Comparison of ENCODE assay signal across 27 cellular contexts in the genomic region with DNA sequence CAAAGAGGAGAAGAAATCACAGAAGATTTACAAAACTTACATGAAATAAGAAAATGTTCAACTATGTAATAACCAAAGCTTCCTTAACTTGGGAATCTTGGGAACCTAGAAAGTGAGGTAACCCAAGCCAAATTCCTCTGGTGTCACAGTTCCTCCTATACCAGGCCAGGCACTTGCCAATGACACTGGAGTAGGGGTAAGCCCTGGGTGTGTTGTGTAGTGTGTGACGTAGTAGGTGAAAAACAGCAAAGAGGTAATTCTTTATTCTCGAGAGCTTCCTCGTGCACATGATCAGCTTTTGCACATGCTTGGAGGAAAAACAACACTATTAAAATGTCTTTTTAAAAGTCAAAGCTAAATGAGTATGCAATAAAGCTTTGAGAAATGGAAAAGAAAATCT.
DNase-seq lines count a peak whose midpoint lies in the region; ATAC-seq and TF ChIP-seq lines count a peak whose summit lies in the region.
"Had no signal": no experiment of that assay in that cellular context is flagged by ENCODE, and none has a peak within 500 bp of the region (broad histone marks: within the 10 kb centered on the region; RNA-seq: fewer than 3 reads in every experiment).

No MANE protein-coding gene starts in this region.

- H3K27me3 Mint-ChIP-seq in activated T-cell treated with anti-CD3 and anti-CD28 coated beads, Interleukin-2, amount 50 U/mL, for 72 hours (ENCODE audit: low read depth): no peaks in the 10 kb centered on the region
- no peaks in the 10 kb centered on the region for H3K27me3 Mint-ChIP-seq in Caco-2 (ENCODE audit: insufficient read depth, unreplicated experiment)
- H3K27me3 Mint-ChIP-seq: activated naive CD8-positive, alpha-beta T cell treated with anti-CD3 and anti-CD28 coated beads, Interleukin-2, amount 10 ng/mL, durations not matched to agents 7 days and 5 days; dendritic cell treated with granulocyte-macrophage colony-stimulating factor and Interleukin-4, amounts not matched to agents 40 ng/mL and 50 ng/mL, for 4 days; natural killer cell treated with Interleukin-12 subunit alpha and Interleukin-12 subunit beta and Interleukin-15 and Interleukin-18, amount 100 ng/mL, for 72 hours had no signal

- no peaks in the 10 kb centered on the region for H3K36me3 ChIP-seq in left lung
- peaks cover 0 to 2% of the 10 kb centered on the region in 2 donors for H3K36me3 ChIP-seq in stomach smooth muscle (ENCODE audit: control insufficient read depth in 2 of 2, insufficient read depth in 2 of 2, low read length in 2 of 2)
- H3K36me3 ChIP-seq in Caco-2 (ENCODE audit: control insufficient read depth, insufficient read depth, low read length): no peaks in the 10 kb centered on the region
- H3K36me3 ChIP-seq: cardiac muscle cell, gastrocnemius medialis had no signal

- H3K4me1 ChIP-seq in left lung (no peaks in the 10 kb centered on the region), stomach smooth muscle (ENCODE audit: control insufficient read depth, insufficient read depth, low read length) (peaks cover 35% of the 10 kb centered on the region), Caco-2 (no peaks in the 10 kb centered on the region)
- H3K4me1 ChIP-seq: gastrocnemius medialis had no signal

- POLR2A ChIA-PET in Caco-2 (lab: Charles Lee): no interaction called here

- no peak overlapping the region for H3K4me3 ChIP-seq in left lung
- H3K4me3 ChIP-seq in stomach smooth muscle (ENCODE audit: low read length in 2 of 2): no peak overlapping the region
- no peak overlapping the region for H3K4me3 ChIP-seq in Caco-2 (ENCODE audit: low read depth, low read length)
- H3K4me3 ChIP-seq: ascending aorta, cardiac muscle cell, gastrocnemius medialis had no signal

- H3K27ac ChIP-seq in cingulate gyrus (ENCODE audit: low read depth, low read length) (peak overlapping the region; percentile 19), left lung (no peak overlapping the region), stomach smooth muscle (ENCODE audit: low read length) (peak overlapping the region; percentile 50)
- H3K27ac ChIP-seq: 22Rv1, ascending aorta, cardiac muscle cell, gastrocnemius medialis had no signal

- H3K4me3 Mint-ChIP-seq in activated T-cell treated with anti-CD3 and anti-CD28 coated beads, Interleukin-2, amount 50 U/mL, for 72 hours: no peak overlapping the region
- no peak overlapping the region for H3K4me3 Mint-ChIP-seq in Caco-2 (ENCODE audit: unreplicated experiment)
- H3K4me3 Mint-ChIP-seq: activated naive CD8-positive, alpha-beta T cell treated with anti-CD3 and anti-CD28 coated beads, Interleukin-2, amount 10 ng/mL, durations not matched to agents 7 days and 5 days; dendritic cell treated with granulocyte-macrophage colony-stimulating factor and Interleukin-4, amounts not matched to agents 40 ng/mL and 50 ng/mL, for 4 days; immature natural killer cell; natural killer cell treated with Interleukin-12 subunit alpha and Interleukin-12 subunit beta and Interleukin-15 and Interleukin-18, amount 100 ng/mL, for 72 hours had no signal

- peaks cover 2 to 10% of the 10 kb centered on the region in 2 donors for H3K9me3 Mint-ChIP-seq in activated T-cell treated with anti-CD3 and anti-CD28 coated beads, Interleukin-2, amount 50 U/mL, for 72 hours
- H3K9me3 Mint-ChIP-seq in Caco-2 (ENCODE audit: unreplicated experiment): peaks cover 15% of the 10 kb centered on the region

- peaks cover 13 to 17% of the 10 kb centered on the region in 2 donors for H3K36me3 Mint-ChIP-seq in activated T-cell treated with anti-CD3 and anti-CD28 coated beads, Interleukin-2, amount 50 U/mL, for 72 hours (ENCODE audit: insufficient read depth in 2 of 2)
- peaks cover 4% of the 10 kb centered on the region for H3K36me3 Mint-ChIP-seq in Caco-2 (ENCODE audit: insufficient read depth, unreplicated experiment)

- H3K9ac ChIP-seq in stomach smooth muscle (ENCODE audit: low read length in 2 of 2): no peak overlapping the region

- BruUV-seq in Caco-2 (replicated peaks; lab: Mats Ljungman, UMichigan): no TSS peak

- DNase-seq in activated T-cell treated with anti-CD3 and anti-CD28 coated beads, Interleukin-2, amount 50 U/mL, for 72 hours: no peak
- no peak for DNase-seq in activated T-cell treated with anti-CD3 and anti-CD28 coated beads for 4 hours
- no peak for DNase-seq in left lung
- DNase-seq in activated CD8-positive, alpha-beta memory T cell treated with anti-CD3 and anti-CD28 coated beads, Interleukin-2, amount 50 U/mL, for 4 hours: no peak
- DNase-seq in Caco-2: no peak
- DNase-seq: activated CD4-positive, alpha-beta T cell treated with anti-CD3 and anti-CD28 coated beads for 4 hours; activated CD8-positive, alpha-beta memory T cell treated with anti-CD3 and anti-CD28 coated beads for 24 hours; activated effector memory CD4-positive, alpha-beta T cell treated with anti-CD3 and anti-CD28 coated beads, Interleukin-2, amount 50 U/mL, for 16 hours; activated naive CD8-positive, alpha-beta T cell treated with anti-CD3 and anti-CD28 coated beads, Interleukin-2, amount 10 ng/mL, durations not matched to agents 7 days and 5 days; activated T-cell treated with anti-CD3 and anti-CD28 coated beads, Interleukin-2, amount 50 U/mL, for 1 hour; DMS79; gastrocnemius medialis; immature natural killer cell; left cardiac atrium; NCI-H1417 treated with DMSO at 0.1 percent for 48 hours; NCI-H748 treated with DMSO at 0.1 percent for 48 hours; SHP77 treated with DMSO at 0.1 percent for 48 hours; stimulated activated CD4-positive, alpha-beta T cell treated with anti-CD3 and anti-CD28 coated beads, Interleukin-15, amount 100 ng/mL, for 24 hours; stimulated activated naive CD4-positive, alpha-beta T cell had no signal

- peaks cover 41% of the 10 kb centered on the region for H3K4me1 Mint-ChIP-seq in activated T-cell treated with anti-CD3 and anti-CD28 coated beads, Interleukin-2, amount 50 U/mL, for 72 hours (ENCODE audit: low read depth)
- H3K4me1 Mint-ChIP-seq in Caco-2 (ENCODE audit: low read depth, unreplicated experiment): no peaks in the 10 kb centered on the region
- H3K4me1 Mint-ChIP-seq: immature natural killer cell had no signal

- TF ChIP-seq CTCF in left lung (IDR thresholded peaks at IDR 0.05) (no peak), Caco-2 (IDR thresholded peaks at IDR 0.05; ENCODE audit: insufficient read depth in 1 of 2, low read depth in 1 of 2, low read length in 1 of 2, severe bottlenecking in 1 of 2, unreplicated experiment in 1 of 2) (no peak)

- peak overlapping the region; percentile 21 for H3K27ac Mint-ChIP-seq in activated T-cell treated with anti-CD3 and anti-CD28 coated beads, Interleukin-2, amount 50 U/mL, for 72 hours
- H3K27ac Mint-ChIP-seq in Caco-2 (ENCODE audit: unreplicated experiment): no peak overlapping the region
- H3K27ac Mint-ChIP-seq: activated naive CD8-positive, alpha-beta T cell treated with anti-CD3 and anti-CD28 coated beads, Interleukin-2, amount 10 ng/mL, durations not matched to agents 7 days and 5 days; dendritic cell treated with granulocyte-macrophage colony-stimulating factor and Interleukin-4, amounts not matched to agents 40 ng/mL and 50 ng/mL, for 4 days; immature natural killer cell; natural killer cell treated with Interleukin-12 subunit alpha and Interleukin-12 subunit beta and Interleukin-15 and Interleukin-18, amount 100 ng/mL, for 72 hours had no signal

- CTCF ChIA-PET in Caco-2 (lab: Charles Lee): no interaction called here

- no peak for ATAC-seq in activated T-cell treated with anti-CD3 and anti-CD28 coated beads, Interleukin-2, amount 50 U/mL, for 72 hours (replicated peaks in 1 of 2)
- ATAC-seq in left lung: peak; percentile 61
- ATAC-seq in GM21515 (IDR thresholded peaks at IDR 0.05; ENCODE audit: unreplicated experiment): no peak
- ATAC-seq: gastrocnemius medialis; left cardiac atrium; natural killer cell treated with Interleukin-12 subunit alpha and Interleukin-12 subunit beta and Interleukin-15 and Interleukin-18, amount 100 ng/mL, for 72 hours had no signal

- intact Hi-C loops in left lung (cut with DNase I) (no loop called here), Caco-2 (cut with micrococcal nuclease; ENCODE audit: unreplicated experiment) (no loop called here)

- H3K9me3 ChIP-seq in left lung: peaks cover 0 to 18% of the 10 kb centered on the region in 2 donors
- H3K9me3 ChIP-seq in stomach smooth muscle (ENCODE audit: control insufficient read depth in 2 of 2, low read length in 2 of 2): peaks cover 0 to 2% of the 10 kb centered on the region in 2 donors
- peaks cover 17% of the 10 kb centered on the region; the same call in 1 of the 2 replicates for H3K9me3 ChIP-seq in Caco-2
- H3K9me3 ChIP-seq: gastrocnemius medialis had no signal

- no peaks in the 10 kb centered on the region for H3K27me3 ChIP-seq in left lung
- no peaks in the 10 kb centered on the region for H3K27me3 ChIP-seq in stomach smooth muscle (ENCODE audit: control insufficient read depth in 1 of 2, insufficient read depth in 2 of 2, low read length in 2 of 2)
- H3K27me3 ChIP-seq in Caco-2 (replicated peaks; ENCODE audit: control insufficient read depth, insufficient read depth, low read length): no peaks in the 10 kb centered on the region
- H3K27me3 ChIP-seq: ascending aorta, cardiac muscle cell, gastrocnemius medialis had no signal

Comparison
In these comparisons a context has a peak if more than half of its experiments do, and no peak if none do; other contexts are left out.
1. H3K27ac ChIP-seq: peak in cingulate gyrus (single experiment) and stomach smooth muscle (single experiment); none in left lung (0 of 2).